1 cellular context compared by ENCODE assay signal in genomic region chr5:177304392-177305119, GRCh38.
A peak's percentile ranks its signal among the peaks of the same experiment; 100 is the strongest.
TF ChIP-seq lines count a peak whose summit lies in the region.

No MANE protein-coding gene starts in this region.

TF ChIP-seq in HepG2, 621 proteins besides CTCF, POLR2A, EP300 and RAD21 (continued from another document and continues in another):
- TF ChIP-seq HMGXB3 (CRISPR knock-in tag; IDR thresholded peaks at IDR 0.05; ENCODE audit: borderline replicate concordance) (no peak), POGZ (CRISPR knock-in tag; IDR thresholded peaks at IDR 0.05) (no peak), KDM6A (CRISPR knock-in tag; IDR thresholded peaks at IDR 0.05; ENCODE audit: low read depth) (no peak), ZNF143 (CRISPR knock-in tag; IDR thresholded peaks at IDR 0.05) (no peak), ZFP41 (CRISPR knock-in tag; IDR thresholded peaks at IDR 0.05; ENCODE audit: borderline replicate concordance) (no peak), HNF4G (IDR thresholded peaks at IDR 0.05; ENCODE audit: borderline replicate concordance, low read depth, low read length) (peak; percentile 33; the same call in 1 of the 2 replicates), HNF4G (CRISPR knock-in tag; IDR thresholded peaks at IDR 0.05; ENCODE audit: borderline replicate concordance, low read depth) (no peak), TFAP4 (IDR thresholded peaks at IDR 0.05; ENCODE audit: borderline replicate concordance, low read depth) (peak; percentile 25; the same call in 1 of the 2 replicates), DBP (CRISPR knock-in tag; IDR thresholded peaks at IDR 0.05; ENCODE audit: not compliant biosample characterization) (no peak), HDAC6 (IDR thresholded peaks at IDR 0.05; ENCODE audit: low read depth, low read length) (no peak), ZNF841 (CRISPR knock-in tag; IDR thresholded peaks at IDR 0.05; ENCODE audit: borderline replicate concordance) (no peak), ATF4 (CRISPR knock-in tag; IDR thresholded peaks at IDR 0.05) (no peak), ZBTB43 (CRISPR knock-in tag; conservative IDR thresholded peaks at IDR 0.05) (no peak), MAF1 (CRISPR knock-in tag; IDR thresholded peaks at IDR 0.05; ENCODE audit: borderline replicate concordance) (no peak), RBM39 (IDR thresholded peaks at IDR 0.05; ENCODE audit: low read depth, low read length, poor library complexity, severe bottlenecking) (no peak), NONO (IDR thresholded peaks at IDR 0.05) (no peak), NONO (CRISPR knock-in tag; conservative IDR thresholded peaks at IDR 0.05) (no peak; the same call in 1 of the 2 replicates), ZBTB10 (CRISPR knock-in tag; IDR thresholded peaks at IDR 0.05; ENCODE audit: borderline replicate concordance) (no peak), GLMP (CRISPR knock-in tag; IDR thresholded peaks at IDR 0.05; ENCODE audit: borderline replicate concordance) (no peak), IRF2 (CRISPR knock-in tag; IDR thresholded peaks at IDR 0.05) (no peak), ZNF232 (CRISPR knock-in tag; IDR thresholded peaks at IDR 0.05; ENCODE audit: borderline replicate concordance) (no peak), TEAD2 (CRISPR knock-in tag; IDR thresholded peaks at IDR 0.05) (no peak), AKNA (CRISPR knock-in tag; IDR thresholded peaks at IDR 0.05; ENCODE audit: borderline replicate concordance) (no peak), ATF2 (CRISPR knock-in tag; IDR thresholded peaks at IDR 0.05) (no peak), FOXM1 (CRISPR knock-in tag; IDR thresholded peaks at IDR 0.05) (no peak), ZNF788 (CRISPR knock-in tag; IDR thresholded peaks at IDR 0.05; ENCODE audit: borderline replicate concordance) (0 out of 2 replicates have a peak, but pooled peaks have one; percentile 13), CEBPG (CRISPR knock-in tag; IDR thresholded peaks at IDR 0.05) (no peak), SP1 (IDR thresholded peaks at IDR 0.05) (no peak), SP1 (CRISPR knock-in tag; IDR thresholded peaks at IDR 0.05) (0 out of 2 replicates have a peak, but pooled peaks have one; percentile 17), CBX5 (CRISPR knock-in tag; IDR thresholded peaks at IDR 0.05; ENCODE audit: borderline replicate concordance) (no peak), ZNF614 (CRISPR knock-in tag; IDR thresholded peaks at IDR 0.05; ENCODE audit: borderline replicate concordance) (no peak), TFE3 (CRISPR knock-in tag; IDR thresholded peaks at IDR 0.05) (no peak), ZNF598 (CRISPR knock-in tag; IDR thresholded peaks at IDR 0.05; ENCODE audit: borderline replicate concordance) (no peak)
